8 cellular contexts compared by ENCODE assay signal in genomic region chr7:16982640-16983103, GRCh38.
A peak's percentile ranks its signal among the peaks of the same experiment; 100 is the strongest.
DNase-seq lines count a peak whose midpoint lies in the region; ATAC-seq and TF ChIP-seq lines count a peak whose summit lies in the region.

No MANE protein-coding gene starts in this region.

- H3K36me3 ChIP-seq in left lung (no peaks in the 10 kb centered on the region), thyroid gland (no peaks in the 10 kb centered on the region)

- H3K27me3 ChIP-seq in left lung (no peaks in the 10 kb centered on the region), thyroid gland (no peaks in the 10 kb centered on the region)

- intact Hi-C loops in left lung (cut with DNase I) = loop anchor here in 1 of 2 donors (10.0 kb wide), 1 partner anchor 322 kb away; no protein-coding TSS in a partner anchor
- intact Hi-C loops in thyroid gland (cut with DNase I) = loop anchor here (10.0 kb wide), 1 partner anchor 58 kb away; no protein-coding TSS in a partner anchor

- peak; percentile 81 for ATAC-seq in left lung

- TF ChIP-seq POLR2A in thyroid gland (IDR thresholded peaks at IDR 0.05) = no peak

- whole genome bisulfite sequencing in thyroid gland, 2 donors = 28 to 29% methylated on average over 3 of the region's 3 CpGs

- TF ChIP-seq CTCF in left lung (IDR thresholded peaks at IDR 0.05) (peak; percentile 80 to 91), thyroid gland (IDR thresholded peaks at IDR 0.05) (peak; percentile 75 to 99 (median 85))

- no peaks in the 10 kb centered on the region for H3K9me3 ChIP-seq in left lung
- no peaks in the 10 kb centered on the region for H3K9me3 ChIP-seq in thyroid gland

- H3K27ac ChIP-seq in left lung (peak overlapping the region; percentile 10 to 29), thyroid gland (peak overlapping the region in 1 of 3 donors; percentile 37)

- H3K4me1 ChIP-seq in left lung (peaks cover 12 to 44% of the 10 kb centered on the region in 2 donors), thyroid gland (peaks cover 17 to 35% of the 10 kb centered on the region in 2 donors)

- H3K4me3 ChIP-seq in left lung (no peak overlapping the region), thyroid gland (replicated peaks in 1 of 3) (no peak overlapping the region)

- peak; percentile 45 for DNase-seq in NCI-H510A treated with DMSO at 0.1 percent for 48 hours (lab: John Stamatoyannopoulos, UW)
- no peak for DNase-seq in NCI-H510A (lab: John Stamatoyannopoulos, UW)
- peak; percentile 53 for DNase-seq in HT1080 (ENCODE audit: low read depth)
- DNase-seq in SHP77 treated with DMSO at 0.1 percent for 48 hours (lab: John Stamatoyannopoulos, UW) = peak; percentile 70
- DNase-seq in central memory CD4-positive, alpha-beta T cell = peak; percentile 42
- DNase-seq in left lung = no peak
- DNase-seq in thyroid gland = peak; percentile 20 to 30
- DNase-seq in hepatic stellate cell (ENCODE audit: low spot score) = no peak

Comparison
In these comparisons a context has a peak if more than half of its experiments do, and no peak if none do; other contexts are left out.
1. DNase-seq: peak in NCI-H510A treated with DMSO at 0.1 percent for 48 hours (single experiment), HT1080 (single experiment), SHP77 treated with DMSO at 0.1 percent for 48 hours (single experiment), central memory CD4-positive, alpha-beta T cell (single experiment) and thyroid gland (2 of 2); none in NCI-H510A (single experiment), left lung (0 of 2) and hepatic stellate cell (single experiment).